ENCODE assay signal across 14 cellular contexts in genomic region chr18:11608618-11609017, GRCh38. TPM values are rescaled to one million over a fixed set of nuclear protein-coding genes. Genes with fewer than 3 reads are reported as not detected.
"Had no signal": no experiment of that assay in that cellular context is flagged by ENCODE, and none has a peak within 500 bp of the region (broad histone marks: within the 10 kb centered on the region; RNA-seq: fewer than 3 reads in every experiment).

No MANE protein-coding gene starts in this region.

RNA-seq across cellular contexts. Expression of gene SLC35G4, which starts 0.8 kb away (rescaled TPM):
- total RNA-seq: stomach, subcutaneous adipose tissue, suprapubic skin, temporal lobe, testis, thoracic aorta, tibial nerve, transverse colon, upper lobe of left lung, upper lobe of right lung, ureter, urinary bladder, uterus, vagina had no signal
